Comparison of ENCODE assay signal across 22 cellular contexts in the genomic region with DNA sequence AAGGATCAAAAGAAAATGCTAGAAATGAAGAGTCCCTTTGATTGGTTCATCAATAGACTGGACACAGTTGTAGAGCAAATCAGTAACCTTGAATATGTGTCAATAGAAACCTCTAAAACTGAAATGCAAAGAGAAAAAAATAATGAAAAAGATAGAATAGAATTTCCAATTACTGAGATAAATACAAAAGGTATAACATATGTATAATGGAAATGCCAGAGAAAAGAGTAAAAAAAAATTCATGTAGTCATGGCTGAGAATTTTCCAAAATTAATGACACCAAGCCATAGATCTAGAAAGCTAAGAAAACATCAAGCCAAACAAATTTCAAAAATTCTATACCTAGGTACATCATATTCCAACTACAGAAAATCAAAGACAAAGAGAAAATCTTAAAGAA.
DNase-seq lines count a peak whose midpoint lies in the region; ATAC-seq and TF ChIP-seq lines count a peak whose summit lies in the region.
"Had no signal": no experiment of that assay in that cellular context is flagged by ENCODE, and none has a peak within 500 bp of the region (broad histone marks: within the 10 kb centered on the region; RNA-seq: fewer than 3 reads in every experiment).

No MANE protein-coding gene starts in this region.

- peaks cover 8% of the 10 kb centered on the region; the same call in 1 of the 2 replicates for H3K9me3 ChIP-seq in SK-N-SH
- H3K9me3 ChIP-seq: BE2C had no signal

- no peak overlapping the region for H3K27ac ChIP-seq in SK-N-SH (ENCODE audit: low read depth in 2 of 2, low read length in 1 of 2)
- H3K27ac ChIP-seq: 22Rv1, BLaER1 had no signal

- no peak for TF ChIP-seq POLR2A in GM18505 (IDR thresholded peaks at IDR 0.05; ENCODE audit: borderline replicate concordance, extremely low read depth, insufficient read depth, insufficient read length)

- H3K9me2 ChIP-seq in SK-N-SH = no peaks in the 10 kb centered on the region

- CTCF ChIA-PET in SK-N-SH (lab: Yijun Ruan, JAX) = interaction anchor here (1.0 to 1.9 kb wide), 2 partner anchors 9 to 331 kb away, joined by 3 to 5 read pairs; no protein-coding TSS in a partner anchor

- in situ Hi-C loops in astrocyte of the spinal cord (cut with HindIII; ENCODE audit: low sequenced_read_pairs) = no loop called here

- no peak overlapping the region for H3K9ac ChIP-seq in SK-N-SH
- H3K9ac ChIP-seq: BLaER1 had no signal

- no peaks in the 10 kb centered on the region for H3K27me3 ChIP-seq in SK-N-SH (ENCODE audit: insufficient read depth)
- H3K27me3 ChIP-seq: BE2C, BLaER1 had no signal

- no peaks in the 10 kb centered on the region for H3K4me1 ChIP-seq in SK-N-SH (ENCODE audit: control insufficient read depth in 1 of 2, insufficient read depth in 2 of 2, low read depth in 1 of 2, low read length in 1 of 2)
- H3K4me1 ChIP-seq: BE2C, BLaER1 had no signal

- H2AFZ ChIP-seq in SK-N-SH (ENCODE audit: low read depth) = no peak overlapping the region

- ATAC-seq in SK-N-SH treated with all-trans-retinoic acid at 6 μM for 48 hours = no peak
- no peak for ATAC-seq in GM18505 (IDR thresholded peaks at IDR 0.05; ENCODE audit: unreplicated experiment)
- ATAC-seq: GM12878 had no signal

- DNase-seq in SK-N-SH (no peak), astrocyte of the spinal cord (ENCODE audit: low read depth, low spot score) (peak; percentile 18), hypothalamus (lab: John Stamatoyannopoulos, UW) (no peak)
- DNase-seq: ACHN; BE2C; C1 segment of cervical spinal cord; CD4-positive, alpha-beta memory T cell; CD4-positive, CD25-positive, alpha-beta regulatory T cell; CD8-positive, alpha-beta memory T cell; COR-L47; DMS 273 treated with DMSO at 0.1 percent for 48 hours; DMS153; DMS53; DMS79; DND-41; EL; GDM1 had no signal

- peaks cover 0 to 2% of the 10 kb centered on the region in 2 experiments for H3K36me3 ChIP-seq in SK-N-SH (replicated peaks in 1 of 2; ENCODE audit: control insufficient read depth in 1 of 2, insufficient read depth in 2 of 2, low read length in 1 of 2)
- H3K36me3 ChIP-seq: BE2C, BLaER1 had no signal

- H3F3A ChIP-seq in SK-N-SH (replicated peaks; ENCODE audit: insufficient read depth) = no peaks in the 10 kb centered on the region

- TF ChIP-seq CTCF in SK-N-SH (IDR thresholded peaks at IDR 0.05) = no peak
- no peak for TF ChIP-seq CTCF in astrocyte of the spinal cord (IDR thresholded peaks at IDR 0.05; ENCODE audit: low read depth, low read length)

- no peak for TF ChIP-seq EP300 in SK-N-SH (IDR thresholded peaks at IDR 0.05; ENCODE audit: borderline replicate concordance in 1 of 2, low read depth in 1 of 2, low read length in 1 of 2)

- H4K20me1 ChIP-seq in SK-N-SH (ENCODE audit: insufficient read depth) = no peaks in the 10 kb centered on the region
- H4K20me1 ChIP-seq: BLaER1 had no signal

- no peak overlapping the region for H3K4me2 ChIP-seq in SK-N-SH
- H3K4me2 ChIP-seq: BLaER1 had no signal

- H3K4me3 ChIP-seq in SK-N-SH (ENCODE audit: low read depth in 2 of 2, low read length in 1 of 2) (no peak overlapping the region), astrocyte of the spinal cord (ENCODE audit: low read depth, low read length) (no peak overlapping the region)
- H3K4me3 ChIP-seq: BLaER1, GM12878 had no signal

- no peaks in the 10 kb centered on the region for H3K79me2 ChIP-seq in SK-N-SH (ENCODE audit: insufficient read depth)

- POLR2A ChIA-PET in SK-N-SH (lab: Yijun Ruan, JAX) = no interaction called here

- no peak for TF ChIP-seq RAD21 in SK-N-SH (IDR thresholded peaks at IDR 0.05; ENCODE audit: low read length)

TF ChIP-seq in SK-N-SH treated with all-trans-retinoic acid at 6 μM for 48 hours, 23 proteins besides CTCF, POLR2A, EP300 and RAD21:
- TF ChIP-seq ARNTL (CRISPR knock-in tag; IDR thresholded peaks at IDR 0.05; ENCODE audit: borderline replicate concordance, low read depth) (no peak), SNAI2 (CRISPR knock-in tag; IDR thresholded peaks at IDR 0.05) (no peak), TCF4 (CRISPR knock-in tag; IDR thresholded peaks at IDR 0.05; ENCODE audit: borderline replicate concordance) (no peak), ISL1 (CRISPR knock-in tag; IDR thresholded peaks at IDR 0.05) (no peak), ZNF8 (CRISPR knock-in tag; IDR thresholded peaks at IDR 0.05) (peak; percentile 30; the same call in 1 of the 2 replicates)
- TF ChIP-seq, protein P1, sequence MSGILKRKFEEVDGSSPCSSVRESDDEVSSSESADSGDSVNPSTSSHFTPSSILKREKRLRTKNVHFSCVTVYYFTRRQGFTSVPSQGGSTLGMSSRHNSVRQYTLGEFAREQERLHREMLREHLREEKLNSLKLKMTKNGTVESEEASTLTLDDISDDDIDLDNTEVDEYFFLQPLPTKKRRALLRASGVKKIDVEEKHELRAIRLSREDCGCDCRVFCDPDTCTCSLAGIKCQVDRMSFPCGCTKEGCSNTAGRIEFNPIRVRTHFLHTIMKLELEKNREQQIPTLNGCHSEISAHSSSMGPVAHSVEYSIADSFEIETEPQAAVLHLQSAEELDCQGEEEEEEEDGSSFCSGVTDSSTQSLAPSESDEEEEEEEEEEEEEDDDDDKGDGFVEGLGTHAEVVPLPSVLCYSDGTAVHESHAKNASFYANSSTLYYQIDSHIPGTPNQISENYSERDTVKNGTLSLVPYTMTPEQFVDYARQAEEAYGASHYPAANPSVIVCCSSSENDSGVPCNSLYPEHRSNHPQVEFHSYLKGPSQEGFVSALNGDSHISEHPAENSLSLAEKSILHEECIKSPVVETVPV (CRISPR knock-in tag; IDR thresholded peaks at IDR 0.05) = no peak

TF ChIP-seq in SK-N-SH, 30 proteins besides CTCF, POLR2A, EP300 and RAD21:
- no peak for TF ChIP-seq SMC3 (IDR thresholded peaks at IDR 0.05; ENCODE audit: low read depth, low read length)
- TF ChIP-seq, protein P2, sequence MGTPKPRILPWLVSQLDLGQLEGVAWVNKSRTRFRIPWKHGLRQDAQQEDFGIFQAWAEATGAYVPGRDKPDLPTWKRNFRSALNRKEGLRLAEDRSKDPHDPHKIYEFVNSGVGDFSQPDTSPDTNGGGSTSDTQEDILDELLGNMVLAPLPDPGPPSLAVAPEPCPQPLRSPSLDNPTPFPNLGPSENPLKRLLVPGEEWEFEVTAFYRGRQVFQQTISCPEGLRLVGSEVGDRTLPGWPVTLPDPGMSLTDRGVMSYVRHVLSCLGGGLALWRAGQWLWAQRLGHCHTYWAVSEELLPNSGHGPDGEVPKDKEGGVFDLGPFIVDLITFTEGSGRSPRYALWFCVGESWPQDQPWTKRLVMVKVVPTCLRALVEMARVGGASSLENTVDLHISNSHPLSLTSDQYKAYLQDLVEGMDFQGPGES (IDR thresholded peaks at IDR 0.05; ENCODE audit: low read depth, low read length) = no peak
- TF ChIP-seq, protein P3, sequence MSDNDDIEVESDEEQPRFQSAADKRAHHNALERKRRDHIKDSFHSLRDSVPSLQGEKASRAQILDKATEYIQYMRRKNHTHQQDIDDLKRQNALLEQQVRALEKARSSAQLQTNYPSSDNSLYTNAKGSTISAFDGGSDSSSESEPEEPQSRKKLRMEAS (IDR thresholded peaks at IDR 0.05; ENCODE audit: low read depth) = no peak
- TF ChIP-seq YY1 (IDR thresholded peaks at IDR 0.05; ENCODE audit: low read depth) = no peak
- no peak for TF ChIP-seq NRF1 (IDR thresholded peaks at IDR 0.05; ENCODE audit: low read depth, low read length)
- no peak for TF ChIP-seq FOXM1 (IDR thresholded peaks at IDR 0.05; ENCODE audit: low read depth)
- TF ChIP-seq FOSL2 (IDR thresholded peaks at IDR 0.05; ENCODE audit: borderline replicate concordance, low read depth) = no peak
- no peak for TF ChIP-seq SIN3A (IDR thresholded peaks at IDR 0.05; ENCODE audit: borderline replicate concordance, low read depth, low read length)
- TF ChIP-seq RFX5 (IDR thresholded peaks at IDR 0.05; ENCODE audit: low read length) = no peak
- no peak for TF ChIP-seq MXI1 (IDR thresholded peaks at IDR 0.05; ENCODE audit: low read depth, low read length)
- no peak for TF ChIP-seq USF2 (IDR thresholded peaks at IDR 0.05; ENCODE audit: borderline replicate concordance, low read depth, low read length)
- TF ChIP-seq TEAD4 (IDR thresholded peaks at IDR 0.05; ENCODE audit: borderline replicate concordance, insufficient read depth) = no peak
- TF ChIP-seq GABPA (IDR thresholded peaks at IDR 0.05; ENCODE audit: low read depth) = no peak
- TF ChIP-seq TAF1 (IDR thresholded peaks at IDR 0.05; ENCODE audit: borderline replicate concordance, low read depth, low read length) = no peak
- TF ChIP-seq, protein P4, sequence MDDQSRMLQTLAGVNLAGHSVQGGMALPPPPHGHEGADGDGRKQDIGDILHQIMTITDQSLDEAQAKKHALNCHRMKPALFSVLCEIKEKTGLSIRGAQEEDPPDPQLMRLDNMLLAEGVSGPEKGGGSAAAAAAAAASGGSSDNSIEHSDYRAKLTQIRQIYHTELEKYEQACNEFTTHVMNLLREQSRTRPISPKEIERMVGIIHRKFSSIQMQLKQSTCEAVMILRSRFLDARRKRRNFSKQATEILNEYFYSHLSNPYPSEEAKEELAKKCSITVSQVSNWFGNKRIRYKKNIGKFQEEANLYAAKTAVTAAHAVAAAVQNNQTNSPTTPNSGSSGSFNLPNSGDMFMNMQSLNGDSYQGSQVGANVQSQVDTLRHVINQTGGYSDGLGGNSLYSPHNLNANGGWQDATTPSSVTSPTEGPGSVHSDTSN (IDR thresholded peaks at IDR 0.05) = no peak
- TF ChIP-seq ELF1 (IDR thresholded peaks at IDR 0.05) = no peak
